ENCODE assay signal across 8 cellular contexts in the genomic region with DNA sequence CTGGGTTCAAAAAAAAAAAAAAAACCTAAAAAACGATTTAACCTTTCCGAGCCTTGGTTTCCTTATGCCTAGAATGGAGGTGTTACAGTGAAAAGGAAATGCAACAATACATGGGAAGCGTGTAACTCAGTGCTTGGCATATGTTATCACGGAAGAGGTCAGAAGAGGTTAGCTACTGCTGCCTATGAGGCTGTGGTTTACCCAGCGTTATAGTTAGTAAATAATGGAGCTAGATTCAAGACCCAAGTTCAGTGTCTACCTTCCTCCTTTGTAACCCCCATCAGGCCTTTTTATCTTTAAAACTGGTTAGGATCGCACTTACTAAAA. TPM values are rescaled to one million over a fixed set of nuclear protein-coding genes. Genes with fewer than 3 reads are reported as not detected.
DNase-seq lines count a peak whose midpoint lies in the region; ATAC-seq and TF ChIP-seq lines count a peak whose summit lies in the region.

No MANE protein-coding gene starts in this region.

- peak overlapping the region; percentile 88 to 95 (median 91) for H3K4me3 Mint-ChIP-seq in CD4-positive, CD25-positive, alpha-beta regulatory T cell
- H3K4me3 Mint-ChIP-seq in neural progenitor cell, result peak overlapping the region; percentile 96

- no peak overlapping the region for H2AFZ ChIP-seq in neural progenitor cell (replicated peaks)

- TF ChIP-seq CTCF in neural progenitor cell (IDR thresholded peaks at IDR 0.05), result no peak

- no peaks in the 10 kb centered on the region for H3K9me3 Mint-ChIP-seq in CD4-positive, CD25-positive, alpha-beta regulatory T cell
- H3K9me3 Mint-ChIP-seq in neural progenitor cell, result no peaks in the 10 kb centered on the region

- no peak for ATAC-seq in CD4-positive, CD25-positive, alpha-beta regulatory T cell (ENCODE audit: low read depth in 2 of 2)
- ATAC-seq in GM21526 (IDR thresholded peaks at IDR 0.05; ENCODE audit: low FRiP score, unreplicated experiment), result no peak

- peaks cover 18% of the 10 kb centered on the region for H3F3A ChIP-seq in neural progenitor cell (ENCODE audit: low read depth)

- no peak for DNase-seq in CD4-positive, CD25-positive, alpha-beta regulatory T cell
- no peak for DNase-seq in NT2/D1 (ENCODE audit: low read depth, low spot score)
- no peak for DNase-seq in neural progenitor cell (ENCODE audit: low spot score)
- no peak for DNase-seq in stimulated activated CD4-positive, alpha-beta T cell treated with anti-CD3 and anti-CD28 coated beads, Interleukin-2, amount 100 ng/mL, for 24 hours
- no peak for DNase-seq in stimulated activated CD4-positive, alpha-beta T cell treated with anti-CD3 and anti-CD28 coated beads, Interleukin-12 subunit alpha, Interleukin-12 subunit beta, amount 100 ng/mL, for 4 hours
- no peak for DNase-seq in DMS79 treated with DMSO at 0.1 percent for 48 hours (lab: John Stamatoyannopoulos, UW)

- H3K4me2 ChIP-seq in neural progenitor cell, result peak overlapping the region; percentile 93

- H3K4me3 ChIP-seq in CD4-positive, CD25-positive, alpha-beta regulatory T cell (ENCODE audit: low read depth, low read length), result peak overlapping the region; percentile 79
- H3K4me3 ChIP-seq in NT2/D1 (ENCODE audit: insufficient read length, low read depth) (peak overlapping the region; percentile 81), endocrine pancreas (ENCODE audit: control insufficient read depth, insufficient read depth, low read length) (peak overlapping the region; percentile 75), neural progenitor cell (peak overlapping the region; percentile 93)

- H3K4me1 Mint-ChIP-seq in CD4-positive, CD25-positive, alpha-beta regulatory T cell, result peaks cover 11 to 30% (median 20%) of the 10 kb centered on the region in 4 donors
- H3K4me1 Mint-ChIP-seq in neural progenitor cell, result peaks cover 24% of the 10 kb centered on the region

- H4K20me1 ChIP-seq in neural progenitor cell (ENCODE audit: low read depth), result peaks cover 9% of the 10 kb centered on the region

- H3K27ac Mint-ChIP-seq in CD4-positive, CD25-positive, alpha-beta regulatory T cell, result peak overlapping the region in 2 of 3 donors; percentile 83 to 92
- no peak overlapping the region for H3K27ac Mint-ChIP-seq in neural progenitor cell

- no peaks in the 10 kb centered on the region for H3K27me3 ChIP-seq in CD4-positive, CD25-positive, alpha-beta regulatory T cell (ENCODE audit: control insufficient read depth, insufficient read depth, low read length)
- H3K27me3 ChIP-seq in NT2/D1 (ENCODE audit: insufficient read depth, insufficient read length), result peaks cover 28% of the 10 kb centered on the region
- no peaks in the 10 kb centered on the region for H3K27me3 ChIP-seq in endocrine pancreas (ENCODE audit: control insufficient read depth, insufficient read depth, low read length)
- peaks cover 39% of the 10 kb centered on the region for H3K27me3 ChIP-seq in neural progenitor cell

- H3K27me3 Mint-ChIP-seq in CD4-positive, CD25-positive, alpha-beta regulatory T cell, result no peaks in the 10 kb centered on the region
- H3K27me3 Mint-ChIP-seq in neural progenitor cell (ENCODE audit: insufficient read depth, low read depth), result peaks cover 4% of the 10 kb centered on the region

- no peak overlapping the region for H3K27ac ChIP-seq in CD4-positive, CD25-positive, alpha-beta regulatory T cell (ENCODE audit: insufficient read depth, low read length, poor library complexity, severe bottlenecking)
- H3K27ac ChIP-seq in neural progenitor cell, result no peak overlapping the region

- H3K36me3 ChIP-seq in CD4-positive, CD25-positive, alpha-beta regulatory T cell (ENCODE audit: control insufficient read depth, insufficient read depth, low read length), result peaks cover 3% of the 10 kb centered on the region
- H3K36me3 ChIP-seq in NT2/D1 (ENCODE audit: insufficient read depth, insufficient read length, low read length) (peaks cover 26% of the 10 kb centered on the region), endocrine pancreas (ENCODE audit: control insufficient read depth, insufficient read depth, low read length) (no peaks in the 10 kb centered on the region), neural progenitor cell (no peaks in the 10 kb centered on the region)

- peaks cover 22% of the 10 kb centered on the region for H3K4me1 ChIP-seq in CD4-positive, CD25-positive, alpha-beta regulatory T cell (ENCODE audit: control insufficient read depth, insufficient read depth, low read length, poor library complexity, severe bottlenecking)
- H3K4me1 ChIP-seq in NT2/D1 (ENCODE audit: insufficient read depth, insufficient read length) (no peaks in the 10 kb centered on the region), endocrine pancreas (ENCODE audit: control insufficient read depth, insufficient read depth, low read length) (peaks cover 5% of the 10 kb centered on the region), neural progenitor cell (peaks cover 8% of the 10 kb centered on the region)

- no peaks in the 10 kb centered on the region for H3K9me3 ChIP-seq in CD4-positive, CD25-positive, alpha-beta regulatory T cell (ENCODE audit: control insufficient read depth in 2 of 2, low read length in 2 of 2)
- H3K9me3 ChIP-seq in NT2/D1 (ENCODE audit: insufficient read depth, low read length) (no peaks in the 10 kb centered on the region), endocrine pancreas (ENCODE audit: control insufficient read depth, low read length) (no peaks in the 10 kb centered on the region), neural progenitor cell (ENCODE audit: low read depth) (no peaks in the 10 kb centered on the region)

- H3K9ac ChIP-seq in NT2/D1 (ENCODE audit: insufficient read length, low read depth), result peak overlapping the region; percentile 83
- peak overlapping the region; percentile 50 for H3K9ac ChIP-seq in endocrine pancreas (ENCODE audit: control insufficient read depth, insufficient read depth, low read length)
- peak overlapping the region; percentile 78 for H3K9ac ChIP-seq in neural progenitor cell

- peaks cover 16% of the 10 kb centered on the region for H3K79me2 ChIP-seq in neural progenitor cell (ENCODE audit: low read depth)

- peaks cover 17% of the 10 kb centered on the region for H3K36me3 Mint-ChIP-seq in CD4-positive, CD25-positive, alpha-beta regulatory T cell
- H3K36me3 Mint-ChIP-seq in neural progenitor cell, result no peaks in the 10 kb centered on the region

RNA-seq across cellular contexts. Expression of a gene that starts 0.8 kb away (rescaled TPM):
- total RNA-seq in CD4-positive, CD25-positive, alpha-beta regulatory T cell, result 9.9 TPM
- polyA plus RNA-seq in CD4-positive, CD25-positive, alpha-beta regulatory T cell, result 10 to 100 TPM; 13.5 to 20.0 (median 15.9) TPM
- 34.9 and 36.8 TPM in 2 replicates for total RNA-seq in neural progenitor cell (ENCODE audit: low replicate concordance)

RNA-seq across cellular contexts. Expression of a gene that starts 4.6 kb away (rescaled TPM):
- total RNA-seq in CD4-positive, CD25-positive, alpha-beta regulatory T cell, result 7.4 TPM
- polyA plus RNA-seq in CD4-positive, CD25-positive, alpha-beta regulatory T cell, result under 1 TPM in 3 of 4 donors, not detected in 1; 0.16 to 0.93 (median 0.38) TPM
- 0.12 TPM in 1 of 2 replicates, not detected in the other for total RNA-seq in neural progenitor cell (ENCODE audit: low replicate concordance)
